Comparison of ENCODE assay signal across 14 cellular contexts in genomic region chr6:42239736-42240375, GRCh38. TPM values are rescaled to one million over a fixed set of nuclear protein-coding genes. Genes with fewer than 3 reads are reported as not detected.
A peak's percentile ranks its signal among the peaks of the same experiment; 100 is the strongest.
DNase-seq lines count a peak whose midpoint lies in the region; ATAC-seq and TF ChIP-seq lines count a peak whose summit lies in the region.
"Had no signal": no experiment of that assay in that cellular context is flagged by ENCODE, and none has a peak within 500 bp of the region (broad histone marks: within the 10 kb centered on the region; RNA-seq: fewer than 3 reads in every experiment).

No MANE protein-coding gene starts in this region.

- no peak for TF ChIP-seq CTCF in OCI-LY3 (IDR thresholded peaks at IDR 0.05; ENCODE audit: low read depth, low read length)

- no peak overlapping the region for H3K9ac ChIP-seq in OCI-LY3 (ENCODE audit: low read length)

- no peak overlapping the region for H2AFZ ChIP-seq in OCI-LY3 (ENCODE audit: low read depth, low read length)

- peaks cover 39% of the 10 kb centered on the region for H3K36me3 ChIP-seq in OCI-LY3 (replicated peaks; ENCODE audit: low read depth, low read length)

- no peaks in the 10 kb centered on the region for H3K27me3 ChIP-seq in OCI-LY3 (ENCODE audit: low read depth, low read length)
- H3K27me3 ChIP-seq: adrenal gland, neutrophil had no signal

- no peaks in the 10 kb centered on the region for H4K20me1 ChIP-seq in OCI-LY3 (ENCODE audit: insufficient read depth, low read length)

- H3K4me3 ChIP-seq in OCI-LY3 (ENCODE audit: low read length) (no peak overlapping the region), skin epidermis (no peak overlapping the region)
- H3K4me3 ChIP-seq: adrenal gland had no signal

- 0 out of 2 replicates have a peak, but pooled peaks cover 4% of the 10 kb centered on the region for H3K79me2 ChIP-seq in OCI-LY3 (ENCODE audit: low read length)

- H3K4me1 ChIP-seq in OCI-LY3 (ENCODE audit: low read length): peaks cover 60% of the 10 kb centered on the region

- peak; percentile 1 for DNase-seq in activated CD4-positive, CD25-positive, alpha-beta regulatory T cell treated with anti-CD3 and anti-CD28 coated beads, Interleukin-2, amount 50 U/mL, for 72 hours
- no peak for DNase-seq in activated CD4-positive, CD25-positive, alpha-beta regulatory T cell (lab: John Stamatoyannopoulos, UW)
- DNase-seq in iPS-NIHi7 (ENCODE audit: extremely low spot score) (no peak), putamen (ENCODE audit: low spot score) (no peak)
- DNase-seq: 8988T; activated CD8-positive, alpha-beta T cell treated with anti-CD3 and anti-CD28 coated beads for 36 hours; NCI-H1436 treated with DMSO at 0.1 percent for 48 hours; stimulated activated CD4-positive, alpha-beta T cell treated with anti-CD3 and anti-CD28 coated beads, Interleukin-4, amount 100 ng/mL, for 24 hours had no signal

- H3K4me2 ChIP-seq in OCI-LY3 (ENCODE audit: low read length): no peak overlapping the region

- H3K27ac ChIP-seq in OCI-LY3 (ENCODE audit: low read length) (peak overlapping the region; percentile 81), skin epidermis (peak overlapping the region in 13 of 21 experiments; percentile 2 to 79 (median 59))
- H3K27ac ChIP-seq: neutrophil had no signal

- ATAC-seq in esophagus mucosa (peak; percentile 95), GM19452 (IDR thresholded peaks at IDR 0.05; ENCODE audit: unreplicated experiment) (no peak)
- ATAC-seq: activated CD8-positive, alpha-beta T cell treated with anti-CD3 and anti-CD28 coated beads for 36 hours had no signal

- H3K9me3 ChIP-seq in OCI-LY3 (ENCODE audit: insufficient read depth, low read length): no peaks in the 10 kb centered on the region
- H3K9me3 ChIP-seq: adrenal gland, neutrophil had no signal

RNA-seq across cellular contexts. Expression of gene MRPS10, which starts 22.2 kb away (rescaled TPM):
- 48.1 TPM for total RNA-seq in esophagus mucosa

RNA-seq across cellular contexts. Expression of gene GUCA1B, which starts 45.1 kb away (rescaled TPM):
- total RNA-seq in esophagus mucosa: 0.16 TPM
